26 cellular contexts compared by ENCODE assay signal in genomic region chr14:78524766-78525165, GRCh38.
"Had no signal": no experiment of that assay in that cellular context is flagged by ENCODE, and none has a peak within 500 bp of the region (broad histone marks: within the 10 kb centered on the region; RNA-seq: fewer than 3 reads in every experiment).

No MANE protein-coding gene starts in this region.

- DNase-seq: effector CD8-positive, alpha-beta T cell; endodermal cell; foreskin melanocyte; glutamatergic neuron; heart right ventricle; hippocampal formation; left cardiac atrium; left lung; mesenchymal stem cell; mucosa of descending colon; naive B cell; stimulated activated CD4-positive, alpha-beta T cell treated with anti-CD3 and anti-CD28 coated beads, Interleukin-12 subunit alpha, Interleukin-12 subunit beta, amount 100 ng/mL, for 4 hours; stimulated activated CD4-positive, alpha-beta T cell treated with anti-CD3 and anti-CD28 coated beads, Interleukin-2, amount 100 ng/mL, for 24 hours; stimulated activated CD4-positive, alpha-beta T cell treated with anti-CD3 and anti-CD28 coated beads, Interleukin-4, amount 100 ng/mL, for 24 hours; stimulated activated naive CD8-positive, alpha-beta T cell treated with anti-CD3 and anti-CD28 coated beads, Interleukin-15, Interleukin-2, amounts not matched to agents 100 U/mL and 50 U/mL, for 24 hours; substantia nigra; testis; tibial artery had no signal

- H3K4me3 ChIP-seq: heart right ventricle, left lung, mucosa of descending colon, right atrium auricular region, smooth muscle cell, testis, tibial artery had no signal

- H3K27me3 ChIP-seq: heart right ventricle, left lung, right atrium auricular region, testis, tibial artery had no signal

- H3K36me3 ChIP-seq: heart right ventricle, left lung, right atrium auricular region, tibial artery had no signal

- H3K27ac ChIP-seq: epithelial cell of prostate, heart right ventricle, left lung, parathyroid adenoma, right atrium auricular region, testis, tibial artery had no signal

- ATAC-seq: esophagus mucosa; heart right ventricle; left cardiac atrium; left lung; mucosa of descending colon; natural killer cell treated with Interleukin-12 subunit alpha and Interleukin-12 subunit beta and Interleukin-15 and Interleukin-18, amount 100 ng/mL, for 72 hours; sciatic nerve; stimulated activated memory B cell treated with anti-CD40 and anti-IgM and Interleukin-4, amounts not matched to agents 10 μg/mL and 1 μg/mL and 100 μg/mL, for 72 hours; stimulated activated naive CD8-positive, alpha-beta T cell treated with anti-CD3 and anti-CD28 coated beads, Interleukin-15, Interleukin-2, amounts not matched to agents 100 U/mL and 50 U/mL, for 24 hours had no signal

- H3K9me3 ChIP-seq: heart right ventricle, left lung, mucosa of descending colon, right atrium auricular region, testis, tibial artery had no signal
